Comparison of ENCODE assay signal across 16 cellular contexts in genomic region chr22:23580586-23581251, GRCh38. TPM values are rescaled to one million over a fixed set of nuclear protein-coding genes. Genes with fewer than 3 reads are reported as not detected.
"Had no signal": no experiment of that assay in that cellular context is flagged by ENCODE, and none has a peak within 500 bp of the region (broad histone marks: within the 10 kb centered on the region; RNA-seq: fewer than 3 reads in every experiment).

No MANE protein-coding gene starts in this region.

- ATAC-seq: activated T-helper 17 cell treated with anti-CD3 and anti-CD28 coated beads, Interleukin-2, amount 50 U/mL, for 72 hours; gastroesophageal sphincter had no signal

- H3K4me2 ChIP-seq: hepatocyte had no signal

- DNase-seq: activated CD4-positive, alpha-beta T cell treated with anti-CD3 and anti-CD28 coated beads for 1 hour; activated naive CD4-positive, alpha-beta T cell treated with anti-CD3 and anti-CD28 coated beads, Interleukin-2, amount 10 ng/mL, durations not matched to agents 7 days and 5 days; activated T-cell treated with anti-CD3 and anti-CD28 coated beads for 4 hours; cerebellar nuclear complex had no signal

- H3K4me1 ChIP-seq: gastroesophageal sphincter, tibial nerve had no signal

- H3K36me3 ChIP-seq: gastroesophageal sphincter, tibial nerve had no signal

- H3K27ac ChIP-seq: gastroesophageal sphincter, hepatocyte, tibial nerve had no signal

- H3K9me3 ChIP-seq: gastroesophageal sphincter, tibial nerve had no signal

- H3K9me3 Mint-ChIP-seq: activated naive CD4-positive, alpha-beta T cell treated with anti-CD3 and anti-CD28 coated beads, Interleukin-2, amount 10 ng/mL, durations not matched to agents 7 days and 5 days; activated T-helper 17 cell treated with anti-CD3 and anti-CD28 coated beads, Interleukin-2, amount 50 U/mL, for 72 hours; dendritic cell treated with granulocyte-macrophage colony-stimulating factor and Interleukin-4, amounts not matched to agents 40 ng/mL and 50 ng/mL, for 4 days; T-helper 1 cell treated with Interleukin-12 subunit alpha and Interleukin-12 subunit beta and Interleukin-4 antibody, amounts not matched to agents 30 μg/mL and 1 μg/mL, for 36 hours had no signal

- H3K79me2 ChIP-seq: hepatocyte had no signal

- H3K27ac Mint-ChIP-seq: activated naive CD4-positive, alpha-beta T cell treated with anti-CD3 and anti-CD28 coated beads, Interleukin-2, amount 10 ng/mL, durations not matched to agents 7 days and 5 days; activated T-helper 17 cell treated with anti-CD3 and anti-CD28 coated beads, Interleukin-2, amount 50 U/mL, for 72 hours; dendritic cell treated with granulocyte-macrophage colony-stimulating factor and Interleukin-4, amounts not matched to agents 40 ng/mL and 50 ng/mL, for 4 days; mesothelial cell of epicardium; T-helper 1 cell treated with Interleukin-12 subunit alpha and Interleukin-12 subunit beta and Interleukin-4 antibody, amounts not matched to agents 30 μg/mL and 1 μg/mL, for 36 hours had no signal

- H3K4me1 Mint-ChIP-seq: activated T-helper 17 cell treated with anti-CD3 and anti-CD28 coated beads, Interleukin-2, amount 50 U/mL, for 72 hours; mesothelial cell of epicardium had no signal

- H3K27me3 ChIP-seq: hepatocyte had no signal

- H2AFZ ChIP-seq: hepatocyte had no signal

- H3K36me3 Mint-ChIP-seq: activated naive CD4-positive, alpha-beta T cell treated with anti-CD3 and anti-CD28 coated beads, Interleukin-2, amount 10 ng/mL, durations not matched to agents 7 days and 5 days; mesothelial cell of epicardium had no signal

- H3K4me3 ChIP-seq: gastroesophageal sphincter, hepatocyte, tibial nerve had no signal

- H3K4me3 Mint-ChIP-seq: activated naive CD4-positive, alpha-beta T cell treated with anti-CD3 and anti-CD28 coated beads, Interleukin-2, amount 10 ng/mL, durations not matched to agents 7 days and 5 days; activated T-helper 17 cell treated with anti-CD3 and anti-CD28 coated beads, Interleukin-2, amount 50 U/mL, for 72 hours; dendritic cell treated with granulocyte-macrophage colony-stimulating factor and Interleukin-4, amounts not matched to agents 40 ng/mL and 50 ng/mL, for 4 days; mesothelial cell of epicardium; T-helper 1 cell treated with Interleukin-12 subunit alpha and Interleukin-12 subunit beta and Interleukin-4 antibody, amounts not matched to agents 30 μg/mL and 1 μg/mL, for 36 hours had no signal

RNA-seq across cellular contexts. Expression of gene IGLL1, which starts 0.6 kb away (rescaled TPM):
- total RNA-seq: activated T-helper 17 cell treated with anti-CD3 and anti-CD28 coated beads, Interleukin-2, amount 50 U/mL, for 72 hours; epithelial cell of proximal tubule; gastroesophageal sphincter; hepatocyte; kidney epithelial cell; mesothelial cell of epicardium; myocyte; skeletal muscle tissue; tibial nerve had no signal
- polyA plus RNA-seq: hepatocyte, liver had no signal

RNA-seq across cellular contexts. Expression of gene DRICH1, which starts 51.4 kb away (rescaled TPM):
- total RNA-seq: epithelial cell of proximal tubule, hepatocyte, kidney epithelial cell had no signal
- polyA plus RNA-seq: hepatocyte, liver had no signal
